In the genomic region with DNA sequence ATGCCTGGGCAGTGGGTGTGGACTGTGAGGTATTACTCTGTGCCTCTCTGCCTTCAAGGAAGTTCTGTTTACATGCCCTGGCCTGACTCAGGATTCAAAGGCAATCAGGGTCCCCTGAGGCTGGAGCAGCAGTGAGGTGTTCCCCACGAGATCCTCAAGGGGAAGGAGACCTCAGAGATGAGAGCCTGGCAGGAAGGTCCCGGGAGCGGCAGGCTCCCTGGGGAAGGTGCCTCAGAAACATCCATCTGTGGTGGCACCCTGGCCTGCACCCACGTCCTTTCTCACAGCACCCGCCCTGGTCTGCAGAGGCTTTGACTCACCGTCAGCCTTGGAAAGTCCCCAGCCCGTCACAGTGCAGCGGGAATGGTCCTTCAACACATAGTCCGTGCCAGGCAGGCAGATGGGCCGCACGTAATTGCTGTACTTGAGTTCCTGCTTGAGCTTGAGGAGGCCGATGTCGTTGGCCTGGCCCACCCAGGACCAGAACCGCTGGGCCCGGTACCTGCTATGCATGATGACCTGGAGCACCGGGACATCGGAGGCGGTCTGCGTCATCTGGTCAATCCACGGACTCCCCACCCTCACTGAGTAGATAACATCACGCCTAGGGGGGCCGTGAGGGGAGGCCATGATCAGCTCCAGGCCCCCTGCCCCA, we compare ENCODE assay signal across 13 cellular contexts. TPM values are rescaled to one million over a fixed set of nuclear protein-coding genes. Genes with fewer than 3 reads are reported as not detected.
DNase-seq lines count a peak whose midpoint lies in the region; ATAC-seq, FAIRE-seq and TF ChIP-seq lines count a peak whose summit lies in the region.
"Had no signal": no experiment of that assay in that cellular context is flagged by ENCODE, and none has a peak within 500 bp of the region (broad histone marks: within the 10 kb centered on the region; RNA-seq: fewer than 3 reads in every experiment).

No MANE protein-coding gene starts in this region.

- H3K27ac Mint-ChIP-seq in activated T-helper 17 cell treated with anti-CD3 and anti-CD28 coated beads, Interleukin-2, amount 50 U/mL, for 72 hours = peak overlapping the region; percentile 79
- H3K27ac Mint-ChIP-seq in activated T-helper 1 cell treated with anti-CD3 and anti-CD28 coated beads, Interleukin-12 subunit alpha, Interleukin-12 subunit beta, Interleukin-2, Interleukin-4 antibody, amounts not matched to agents 30 ng/mL and 10 ng/mL and 1 ng/mL, durations not matched to agents 14 hours and 24 hours and 36 hours = no peak overlapping the region
- H3K27ac Mint-ChIP-seq: activated naive CD8-positive, alpha-beta T cell had no signal

- no peak for TF ChIP-seq POLR2A in H54 (IDR thresholded peaks at IDR 0.05; ENCODE audit: low read depth, low read length)

- H3K9me3 Mint-ChIP-seq in activated T-cell treated with anti-CD3 and anti-CD28 coated beads, Interleukin-2, amount 50 U/mL, for 4 hours = no peaks in the 10 kb centered on the region
- no peaks in the 10 kb centered on the region for H3K9me3 Mint-ChIP-seq in activated T-helper 17 cell treated with anti-CD3 and anti-CD28 coated beads, Interleukin-2, amount 50 U/mL, for 72 hours
- H3K9me3 Mint-ChIP-seq in activated T-helper 1 cell treated with anti-CD3 and anti-CD28 coated beads, Interleukin-12 subunit alpha, Interleukin-12 subunit beta, Interleukin-2, Interleukin-4 antibody, amounts not matched to agents 30 ng/mL and 10 ng/mL and 1 ng/mL, durations not matched to agents 14 hours and 24 hours and 36 hours = no peaks in the 10 kb centered on the region
- H3K9me3 Mint-ChIP-seq: stimulated activated naive CD8-positive, alpha-beta T cell treated with anti-CD3 and anti-CD28 coated beads, Interleukin-15, Interleukin-2, amounts not matched to agents 100 ng/mL and 50 ng/mL, for 24 hours had no signal

- peaks cover 12% of the 10 kb centered on the region for H3K27me3 Mint-ChIP-seq in activated T-cell treated with anti-CD3 and anti-CD28 coated beads, Interleukin-2, amount 50 U/mL, for 4 hours (ENCODE audit: low read depth)
- peaks cover 6% of the 10 kb centered on the region for H3K27me3 Mint-ChIP-seq in activated T-helper 17 cell treated with anti-CD3 and anti-CD28 coated beads, Interleukin-2, amount 50 U/mL, for 72 hours
- no peaks in the 10 kb centered on the region for H3K27me3 Mint-ChIP-seq in activated T-helper 1 cell treated with anti-CD3 and anti-CD28 coated beads, Interleukin-12 subunit alpha, Interleukin-12 subunit beta, Interleukin-2, Interleukin-4 antibody, amounts not matched to agents 30 ng/mL and 10 ng/mL and 1 ng/mL, durations not matched to agents 14 hours and 24 hours and 36 hours (ENCODE audit: insufficient read depth)

- no peaks in the 10 kb centered on the region for H3K36me3 Mint-ChIP-seq in activated T-cell treated with anti-CD3 and anti-CD28 coated beads, Interleukin-2, amount 50 U/mL, for 4 hours (ENCODE audit: insufficient read depth)
- H3K36me3 Mint-ChIP-seq in activated T-helper 17 cell treated with anti-CD3 and anti-CD28 coated beads, Interleukin-2, amount 50 U/mL, for 72 hours (ENCODE audit: low read depth) = no peaks in the 10 kb centered on the region
- no peaks in the 10 kb centered on the region for H3K36me3 Mint-ChIP-seq in activated T-helper 1 cell treated with anti-CD3 and anti-CD28 coated beads, Interleukin-12 subunit alpha, Interleukin-12 subunit beta, Interleukin-2, Interleukin-4 antibody, amounts not matched to agents 30 ng/mL and 10 ng/mL and 1 ng/mL, durations not matched to agents 14 hours and 24 hours and 36 hours (ENCODE audit: low read depth)
- H3K36me3 Mint-ChIP-seq: activated naive CD8-positive, alpha-beta T cell had no signal

- peak in 1 of 2 donors; percentile 82 for ATAC-seq in activated T-cell treated with anti-CD3 and anti-CD28 coated beads, Interleukin-2, amount 50 U/mL, for 4 hours
- ATAC-seq in activated T-helper 17 cell treated with anti-CD3 and anti-CD28 coated beads, Interleukin-2, amount 50 U/mL, for 72 hours (replicated peaks) = peak; percentile 98
- ATAC-seq in stimulated activated naive CD8-positive, alpha-beta T cell treated with anti-CD3 and anti-CD28 coated beads, Interleukin-15, Interleukin-2, amounts not matched to agents 100 U/mL and 50 U/mL, for 24 hours = peak; percentile 42

- FAIRE-seq in H54 (lab: Jason Lieb, UNC) = no peak
- FAIRE-seq: islet of Langerhans had no signal

- intact Hi-C loops in activated T-helper 1 cell treated with anti-CD3 and anti-CD28 coated beads, Interleukin-12 subunit alpha, Interleukin-12 subunit beta, Interleukin-2, Interleukin-4 antibody, amounts not matched to agents 30 ng/mL and 10 ng/mL and 1 ng/mL, durations not matched to agents 14 hours and 24 hours and 36 hours (cut with micrococcal nuclease) = no loop called here

- DNase-seq in activated T-cell treated with anti-CD3 and anti-CD28 coated beads, Interleukin-2, amount 50 U/mL, for 4 hours = peak; percentile 23
- DNase-seq in activated T-cell treated with anti-CD3 and anti-CD28 coated beads, Interleukin-2, amount 50 U/mL, for 1 hour = no peak
- DNase-seq in H54 (ENCODE audit: insufficient read length, low spot score) (peak; percentile 69), GOT3 (lab: John Stamatoyannopoulos, UW) (no peak), T-helper 9 cell (no peak)
- peak; percentile 20 for DNase-seq in stimulated activated naive CD8-positive, alpha-beta T cell treated with anti-CD3 and anti-CD28 coated beads, Interleukin-15, Interleukin-2, amounts not matched to agents 100 U/mL and 50 U/mL, for 24 hours
- DNase-seq in activated T-helper 1 cell treated with anti-CD3 and anti-CD28 coated beads, Interleukin-12 subunit alpha, Interleukin-12 subunit beta, Interleukin-2, Interleukin-4 antibody, amounts not matched to agents 30 ng/mL and 10 ng/mL and 1 ng/mL, durations not matched to agents 14 hours and 24 hours and 36 hours (ENCODE audit: low spot score) = no peak
- DNase-seq: NCI-H2081 treated with DMSO at 0.1 percent for 48 hours, retina had no signal

- no peak overlapping the region for H3K4me3 Mint-ChIP-seq in activated T-cell treated with anti-CD3 and anti-CD28 coated beads, Interleukin-2, amount 50 U/mL, for 4 hours
- peak overlapping the region; percentile 50 for H3K4me3 Mint-ChIP-seq in activated T-helper 17 cell treated with anti-CD3 and anti-CD28 coated beads, Interleukin-2, amount 50 U/mL, for 72 hours
- H3K4me3 Mint-ChIP-seq in activated T-helper 1 cell treated with anti-CD3 and anti-CD28 coated beads, Interleukin-12 subunit alpha, Interleukin-12 subunit beta, Interleukin-2, Interleukin-4 antibody, amounts not matched to agents 30 ng/mL and 10 ng/mL and 1 ng/mL, durations not matched to agents 14 hours and 24 hours and 36 hours = no peak overlapping the region
- H3K4me3 Mint-ChIP-seq: activated naive CD8-positive, alpha-beta T cell; stimulated activated naive CD8-positive, alpha-beta T cell treated with anti-CD3 and anti-CD28 coated beads, Interleukin-15, Interleukin-2, amounts not matched to agents 100 ng/mL and 50 ng/mL, for 24 hours had no signal

- no peaks in the 10 kb centered on the region for H3K4me1 Mint-ChIP-seq in activated T-cell treated with anti-CD3 and anti-CD28 coated beads, Interleukin-2, amount 50 U/mL, for 4 hours (ENCODE audit: low read depth)
- peaks cover 7% of the 10 kb centered on the region for H3K4me1 Mint-ChIP-seq in activated T-helper 17 cell treated with anti-CD3 and anti-CD28 coated beads, Interleukin-2, amount 50 U/mL, for 72 hours
- H3K4me1 Mint-ChIP-seq in activated T-helper 1 cell treated with anti-CD3 and anti-CD28 coated beads, Interleukin-12 subunit alpha, Interleukin-12 subunit beta, Interleukin-2, Interleukin-4 antibody, amounts not matched to agents 30 ng/mL and 10 ng/mL and 1 ng/mL, durations not matched to agents 14 hours and 24 hours and 36 hours (ENCODE audit: low read depth) = no peaks in the 10 kb centered on the region

RNA-seq across cellular contexts. Expression of gene PRSS50, which starts 3.6 kb away (rescaled TPM):
- not detected for total RNA-seq in activated T-cell treated with anti-CD3 and anti-CD28 coated beads, Interleukin-2, amount 50 U/mL, for 4 hours
- under 1 TPM in 1 of 2 donors, not detected in 1; 0.11 TPM for total RNA-seq in activated T-helper 17 cell treated with anti-CD3 and anti-CD28 coated beads, Interleukin-2, amount 50 U/mL, for 72 hours
- not detected in 2 replicates for total RNA-seq in activated T-helper 1 cell treated with anti-CD3 and anti-CD28 coated beads, Interleukin-12 subunit alpha, Interleukin-12 subunit beta, Interleukin-2, Interleukin-4 antibody, amounts not matched to agents 30 ng/mL and 10 ng/mL and 1 ng/mL, durations not matched to agents 14 hours and 24 hours and 36 hours

RNA-seq across cellular contexts. Expression of gene TMIE, which starts 12.8 kb away (rescaled TPM):
- total RNA-seq in activated T-cell treated with anti-CD3 and anti-CD28 coated beads, Interleukin-2, amount 50 U/mL, for 4 hours = under 1 TPM; 0.16 to 0.71 (median 0.40) TPM
- under 1 TPM; 0.15 to 0.53 TPM for total RNA-seq in activated T-helper 17 cell treated with anti-CD3 and anti-CD28 coated beads, Interleukin-2, amount 50 U/mL, for 72 hours
- total RNA-seq in activated T-helper 1 cell treated with anti-CD3 and anti-CD28 coated beads, Interleukin-12 subunit alpha, Interleukin-12 subunit beta, Interleukin-2, Interleukin-4 antibody, amounts not matched to agents 30 ng/mL and 10 ng/mL and 1 ng/mL, durations not matched to agents 14 hours and 24 hours and 36 hours = 0.34 TPM in 1 of 2 replicates, not detected in the other

RNA-seq across cellular contexts. Expression of gene ALS2CL, which starts 20.5 kb away (rescaled TPM):
- 1 to 10 TPM; 1.3 to 1.5 (median 1.4) TPM for total RNA-seq in activated T-cell treated with anti-CD3 and anti-CD28 coated beads, Interleukin-2, amount 50 U/mL, for 4 hours
- 1 to 10 TPM in 1 of 2 donors, under 1 TPM in 1; 0.69 to 5.2 TPM for total RNA-seq in activated T-helper 17 cell treated with anti-CD3 and anti-CD28 coated beads, Interleukin-2, amount 50 U/mL, for 72 hours
- 0.10 and 0.22 TPM in 2 replicates for total RNA-seq in activated T-helper 1 cell treated with anti-CD3 and anti-CD28 coated beads, Interleukin-12 subunit alpha, Interleukin-12 subunit beta, Interleukin-2, Interleukin-4 antibody, amounts not matched to agents 30 ng/mL and 10 ng/mL and 1 ng/mL, durations not matched to agents 14 hours and 24 hours and 36 hours

Comparison
In these comparisons a context has a peak if more than half of its experiments do, and no peak if none do; other contexts are left out.
1. DNase-seq: peak in activated T-cell treated with anti-CD3 and anti-CD28 coated beads, Interleukin-2, amount 50 U/mL, for 4 hours (single experiment), H54 (single experiment) and stimulated activated naive CD8-positive, alpha-beta T cell treated with anti-CD3 and anti-CD28 coated beads, Interleukin-15, Interleukin-2, amounts not matched to agents 100 U/mL and 50 U/mL, for 24 hours (single experiment); none in activated T-cell treated with anti-CD3 and anti-CD28 coated beads, Interleukin-2, amount 50 U/mL, for 1 hour (single experiment), GOT3 (single experiment), T-helper 9 cell (single experiment) and activated T-helper 1 cell treated with anti-CD3 and anti-CD28 coated beads, Interleukin-12 subunit alpha, Interleukin-12 subunit beta, Interleukin-2, Interleukin-4 antibody, amounts not matched to agents 30 ng/mL and 10 ng/mL and 1 ng/mL, durations not matched to agents 14 hours and 24 hours and 36 hours (single experiment).